Comparison of ENCODE assay signal across 9 cellular contexts in the genomic region with DNA sequence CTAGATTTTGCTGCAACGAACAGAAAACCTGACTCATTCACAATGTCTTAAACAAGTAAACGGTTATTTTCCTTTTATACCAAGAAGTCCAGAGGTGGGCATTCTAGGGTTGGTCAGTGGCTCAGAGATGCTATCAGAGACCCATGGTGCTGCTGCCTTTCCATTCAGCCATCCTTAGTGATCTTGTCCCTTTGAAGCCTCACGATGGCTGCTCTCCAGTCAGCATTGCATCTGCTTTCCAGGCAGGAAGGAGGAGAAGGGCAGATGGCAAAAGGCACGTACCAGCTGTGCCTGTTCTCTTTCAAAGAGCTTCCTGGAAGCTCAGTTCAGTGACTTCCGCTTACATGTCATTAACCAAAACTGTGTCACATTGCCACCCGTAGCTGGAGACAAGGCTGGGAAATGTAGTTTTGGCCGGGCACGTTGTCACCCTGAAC. TPM values are rescaled to one million over a fixed set of nuclear protein-coding genes. Genes with fewer than 3 reads are reported as not detected.
A peak's percentile ranks its signal among the peaks of the same experiment; 100 is the strongest.
DNase-seq lines count a peak whose midpoint lies in the region; ATAC-seq and TF ChIP-seq lines count a peak whose summit lies in the region.
"Had no signal": no experiment of that assay in that cellular context is flagged by ENCODE, and none has a peak within 500 bp of the region (broad histone marks: within the 10 kb centered on the region; RNA-seq: fewer than 3 reads in every experiment).

No MANE protein-coding gene starts in this region.

- intact Hi-C loops in heart right ventricle (cut with DNase I): loop anchor here in 1 of 10 donors (10.0 kb wide), 1 partner anchor 110 kb away; no protein-coding TSS in a partner anchor

- peak overlapping the region in 6 of 10 donors; percentile 15 to 73 (median 52) for H3K27ac ChIP-seq in heart right ventricle
- H3K27ac ChIP-seq: uterus had no signal

- no peaks in the 10 kb centered on the region for H3K36me3 ChIP-seq in heart right ventricle
- H3K36me3 ChIP-seq: uterus had no signal

- 37 to 39% methylated on average over 8 of the region's 8 CpGs for WGBS in heart right ventricle, 2 donors

- ATAC-seq in GM18502 (IDR thresholded peaks at IDR 0.05; ENCODE audit: poor library complexity, unreplicated experiment) (peak; percentile 86), HG02571 (IDR thresholded peaks at IDR 0.05; ENCODE audit: unreplicated experiment) (peak; percentile 92), heart right ventricle (peak in 7 of 8 donors; percentile 53 to 93 (median 72))

- no peak for TF ChIP-seq CTCF in heart right ventricle (IDR thresholded peaks at IDR 0.05)

- DNase-seq in NCI-H2081 treated with DMSO at 0.1 percent for 48 hours (lab: John Stamatoyannopoulos, UW): peak; percentile 13
- DNase-seq in activated CD8-positive, alpha-beta memory T cell treated with anti-CD3 and anti-CD28 coated beads, Interleukin-2, amount 50 U/mL, for 4 hours: peak; percentile 29
- peak in 1 of 2 donors; percentile 45 for DNase-seq in heart right ventricle
- peak; percentile 22 to 27 for DNase-seq in stimulated activated CD4-positive, alpha-beta T cell treated with anti-CD3 and anti-CD28 coated beads, Interleukin-2, amount 100 ng/mL, for 48 hours
- DNase-seq in NCI-H146 treated with DMSO at 0.1 percent for 48 hours (lab: John Stamatoyannopoulos, UW; ENCODE audit: unreplicated experiment): no peak
- no peak for DNase-seq in T1000 (lab: John Stamatoyannopoulos, UW)

- peak overlapping the region in 8 of 10 donors; percentile 1 to 35 (median 26) for H3K4me3 ChIP-seq in heart right ventricle
- H3K4me3 ChIP-seq: uterus had no signal

- no peaks in the 10 kb centered on the region for H3K27me3 ChIP-seq in heart right ventricle
- H3K27me3 ChIP-seq: uterus had no signal

- peaks cover 4 to 39% (median 27%) of the 10 kb centered on the region in 9 donors for H3K4me1 ChIP-seq in heart right ventricle
- H3K4me1 ChIP-seq: uterus had no signal

- H3K9me3 ChIP-seq in heart right ventricle: no peaks in the 10 kb centered on the region
- H3K9me3 ChIP-seq: uterus had no signal

RNA-seq across cellular contexts. Expression of gene WDFY2, which starts 30.1 kb away (rescaled TPM):
- 1 to 10 TPM; 4.7 to 7.5 (median 6.2) TPM for total RNA-seq in heart right ventricle
- polyA plus RNA-seq in heart right ventricle: 1 to 10 TPM; 2.4 to 2.6 TPM

Comparison
In these comparisons a context has a peak if more than half of its experiments do, and no peak if none do; other contexts are left out.
1. DNase-seq: peak in NCI-H2081 treated with DMSO at 0.1 percent for 48 hours (single experiment), activated CD8-positive, alpha-beta memory T cell treated with anti-CD3 and anti-CD28 coated beads, Interleukin-2, amount 50 U/mL, for 4 hours (single experiment) and stimulated activated CD4-positive, alpha-beta T cell treated with anti-CD3 and anti-CD28 coated beads, Interleukin-2, amount 100 ng/mL, for 48 hours (2 of 2); none in NCI-H146 treated with DMSO at 0.1 percent for 48 hours (single experiment) and T1000 (single experiment).
2. Peak in every context shown above with its lines, with median percentiles within 50 percentile points of each other: ATAC-seq.